ENCODE assay signal across 26 cellular contexts in genomic region chr20:60200305-60200918, GRCh38.
DNase-seq lines count a peak whose midpoint lies in the region; ATAC-seq, FAIRE-seq and TF ChIP-seq lines count a peak whose summit lies in the region.
"Had no signal": no experiment of that assay in that cellular context is flagged by ENCODE, and none has a peak within 500 bp of the region (broad histone marks: within the 10 kb centered on the region; RNA-seq: fewer than 3 reads in every experiment).

No MANE protein-coding gene starts in this region.

- no peak overlapping the region for H3K27ac ChIP-seq in BLaER1 treated with 17β-estradiol and CSF1 and Interleukin-3, amounts not matched to agents 10 nM and 100 nM
- no peak overlapping the region for H3K27ac ChIP-seq in H1 (ENCODE audit: low read depth, low read length)
- H3K27ac ChIP-seq in left ventricle myocardium inferior (replicated peaks) = no peak overlapping the region
- no peak overlapping the region for H3K27ac ChIP-seq in HepG2 (ENCODE audit: extremely low read length, insufficient read depth, low read length)
- H3K27ac ChIP-seq: SK-N-MC had no signal

- H3K4ac ChIP-seq in H1 (replicated peaks; ENCODE audit: insufficient read length, low read depth, low read length) = no peak overlapping the region

- H4K5ac ChIP-seq in H1 (ENCODE audit: insufficient read length, low read depth, low read length) = no peak overlapping the region

- no peak for TF ChIP-seq RAD21 in H1 (IDR thresholded peaks at IDR 0.05 in 1 of 2, conservative IDR thresholded peaks at IDR 0.05 in 1 of 2; ENCODE audit: low read depth in 2 of 2, low read length in 2 of 2)
- no peak for TF ChIP-seq RAD21 in HepG2 (CRISPR knock-in tag; IDR thresholded peaks at IDR 0.05)

- H3K36me3 ChIP-seq in BLaER1 treated with 17β-estradiol and CSF1 and Interleukin-3, amounts not matched to agents 10 nM and 100 nM = peaks cover 0 to 91% (median 12%) of the 10 kb centered on the region in 11 experiments; a peak in 13 of 22 replicates
- H3K36me3 ChIP-seq in H1 (ENCODE audit: control insufficient read depth in 2 of 4, insufficient read depth in 4 of 4, low read length in 3 of 4) (no peaks in the 10 kb centered on the region), left ventricle myocardium inferior (no peaks in the 10 kb centered on the region), HepG2 (replicated peaks in 1 of 2; ENCODE audit: control insufficient read depth in 1 of 2, insufficient read depth in 2 of 2, low read length in 2 of 2) (no peaks in the 10 kb centered on the region)
- H3K36me3 ChIP-seq: BE2C had no signal

- no peaks in the 10 kb centered on the region for H3K79me1 ChIP-seq in H1 (ENCODE audit: low read depth, low read length)

- peaks cover 0 to 8% (median 0%) of the 10 kb centered on the region in 11 experiments; a peak in 3 of 22 replicates for H4K20me1 ChIP-seq in BLaER1 treated with 17β-estradiol and CSF1 and Interleukin-3, amounts not matched to agents 10 nM and 100 nM
- H4K20me1 ChIP-seq in H1 (replicated peaks in 1 of 2; ENCODE audit: control insufficient read depth in 1 of 2, insufficient read depth in 2 of 2, low read length in 2 of 2) (no peaks in the 10 kb centered on the region), HepG2 (ENCODE audit: insufficient read depth, low read length) (no peaks in the 10 kb centered on the region)

- no peak overlapping the region for H4K91ac ChIP-seq in H1 (replicated peaks; ENCODE audit: insufficient read length, low read length)

- intact Hi-C loops in left ventricle myocardium inferior (cut with micrococcal nuclease) = no loop called here
- intact Hi-C loops in HepG2 (cut with micrococcal nuclease; ENCODE audit: unreplicated experiment) = no loop called here

- no peak overlapping the region for H2BK5ac ChIP-seq in H1 (ENCODE audit: low read depth, low read length)

- in situ Hi-C loops in HepG2 (cut with HindIII; ENCODE audit: extremely low pct_ligation_motif_present, low pct_unique_long_range_greater_than_20kb) = no loop called here

- ATAC-seq in natural killer cell treated with Interleukin-12 subunit alpha and Interleukin-12 subunit beta and Interleukin-15 and Interleukin-18, amount 100 ng/mL, for 72 hours = peak; percentile 48 to 87
- ATAC-seq in HepG2 (no peak), HG03460 (IDR thresholded peaks at IDR 0.05; ENCODE audit: unreplicated experiment) (no peak)

- peaks cover 41 to 52% (median 46%) of the 10 kb centered on the region in 11 experiments for H3K9me3 ChIP-seq in BLaER1 treated with 17β-estradiol and CSF1 and Interleukin-3, amounts not matched to agents 10 nM and 100 nM (replicated peaks in 1 of 11)
- H3K9me3 ChIP-seq in H1 (ENCODE audit: insufficient read depth in 2 of 2, low read depth in 1 of 2, low read length in 1 of 2) = peaks cover 0 to 4% of the 10 kb centered on the region in 2 experiments; a peak in 1 of 4 replicates
- peaks cover 29% of the 10 kb centered on the region for H3K9me3 ChIP-seq in left ventricle myocardium inferior (replicated peaks)
- H3K9me3 ChIP-seq in HepG2 (ENCODE audit: low read length) = peaks cover 50% of the 10 kb centered on the region
- H3K9me3 ChIP-seq: BE2C had no signal

- H3K23ac ChIP-seq in H1 (ENCODE audit: insufficient read length) = no peak overlapping the region

- H3K56ac ChIP-seq in H1 (replicated peaks; ENCODE audit: insufficient read length, low read depth, low read length) = no peak overlapping the region

- no peak overlapping the region for H2BK120ac ChIP-seq in H1 (replicated peaks; ENCODE audit: low read depth, low read length)

- no peak overlapping the region for H2AK5ac ChIP-seq in H1 (ENCODE audit: low read depth, low read length)

- 90% methylated on average over 16 of the region's 16 CpGs; no CpG with 5 or more reads in 1 of the 2 experiments for WGBS in H1 (ENCODE audit: extremely low coverage in 1 of 2, insufficient coverage in 1 of 2, insufficient read length in 1 of 2, insufficient replicate concordance in 2 of 2, low coverage in 1 of 2, low lambda C conversion rate in 2 of 2, missing lambda C conversion rate in 1 of 2), 2 experiments
- 37% methylated on average over 14 of the region's 16 CpGs for whole genome bisulfite sequencing in HepG2 (ENCODE audit: low lambda C conversion rate)

- H3K79me2 ChIP-seq in H1 (ENCODE audit: control insufficient read depth in 1 of 2, insufficient read depth in 2 of 2, low read length in 2 of 2) (no peaks in the 10 kb centered on the region), HepG2 (ENCODE audit: insufficient read depth, low read length) (no peaks in the 10 kb centered on the region)

- peak; percentile 48 for DNase-seq in M059J (ENCODE audit: low read depth)
- no peak for DNase-seq in H1 (ENCODE audit: low read depth in 1 of 2, low spot score in 2 of 2)
- DNase-seq in natural killer cell treated with Interleukin-12 subunit alpha and Interleukin-12 subunit beta and Interleukin-15 and Interleukin-18, amount 100 ng/mL, for 72 hours (ENCODE audit: low spot score) = peak; percentile 77
- DNase-seq in left ventricle myocardium inferior = no peak
- no peak for DNase-seq in iPS-NIHi11 (ENCODE audit: low spot score)
- no peak for DNase-seq in HepG2 (ENCODE audit: low spot score)
- DNase-seq: 8988T; ACHN; BE2C; CD4-positive, CD25-positive, alpha-beta regulatory T cell; DMS153; GDM1; GOT3; HCEC 1CT; Karpas-422; NCI-H1092 treated with DMSO at 0.1 percent for 48 hours; NCI-H1436 treated with DMSO at 0.1 percent for 48 hours; NCI-H187 treated with DMSO at 0.1 percent for 48 hours; NCI-H2107; NCI-H524 treated with DMSO at 0.1 percent for 48 hours; SIG-M5 had no signal

- H2BK12ac ChIP-seq in H1 (ENCODE audit: low read depth, low read length) = no peak overlapping the region

- H3K27me3 ChIP-seq in BLaER1 treated with 17β-estradiol and CSF1 and Interleukin-3, amounts not matched to agents 10 nM and 100 nM = no peaks in the 10 kb centered on the region
- H3K27me3 ChIP-seq in H1 (replicated peaks in 1 of 4; ENCODE audit: control insufficient read depth in 3 of 4, extremely low read depth in 1 of 4, insufficient read depth in 3 of 4, low read length in 3 of 4) (no peaks in the 10 kb centered on the region), left ventricle myocardium inferior (ENCODE audit: low read depth) (peaks cover 3% of the 10 kb centered on the region), HepG2 (ENCODE audit: control insufficient read depth in 1 of 2, insufficient read depth in 2 of 2, low read length in 2 of 2) (no peaks in the 10 kb centered on the region; a peak in 1 of 5 replicates)
- H3K27me3 ChIP-seq: BE2C had no signal

- BruUV-seq in HepG2 (replicated peaks; lab: Mats Ljungman, UMichigan) = no TSS peak

- FAIRE-seq in H1 (lab: Jason Lieb, UNC) (no peak), HepG2 (lab: Jason Lieb, UNC) (no peak)
- FAIRE-seq: GM12891 had no signal

- POLR2A ChIA-PET in H1 (lab: Charles Lee; ENCODE audit: partially characterized antibody) (no interaction called here), HepG2 (lab: Yijun Ruan, JAX) (no interaction called here)

- no peak overlapping the region for H2BK20ac ChIP-seq in H1 (ENCODE audit: low read length)

- H3K4me3 ChIP-seq in BLaER1 treated with 17β-estradiol and CSF1 and Interleukin-3, amounts not matched to agents 10 nM and 100 nM = no peak overlapping the region
- H3K4me3 ChIP-seq in H1 (ENCODE audit: extremely low read depth in 1 of 4, insufficient read depth in 2 of 4, low read depth in 3 of 4, low read length in 4 of 4) (no peak overlapping the region), left ventricle myocardium inferior (no peak overlapping the region), HepG2 (replicated peaks in 1 of 3; ENCODE audit: insufficient read depth in 1 of 3, low read depth in 2 of 3, low read length in 3 of 3) (no peak overlapping the region)
- H3K4me3 ChIP-seq: SK-N-MC had no signal

- CTCF ChIA-PET in H1 (lab: Charles Lee; ENCODE audit: partially characterized antibody) (no interaction called here), HepG2 (lab: Yijun Ruan, JAX; ENCODE audit: low intra/inter-chr PET ratio, low total read pairs) (no interaction called here)

- TF ChIP-seq CTCF in H1 (IDR thresholded peaks at IDR 0.05; ENCODE audit: control extremely low read depth in 1 of 3, insufficient read depth in 1 of 3, low read depth in 1 of 3, low read length in 3 of 3) = no peak
- TF ChIP-seq CTCF in left ventricle myocardium inferior (IDR thresholded peaks at IDR 0.05; ENCODE audit: borderline replicate concordance) = no peak
- no peak for TF ChIP-seq CTCF in HepG2 (CRISPR knock-in tag; IDR thresholded peaks at IDR 0.05)

- H3K9me3 Mint-ChIP-seq in natural killer cell treated with Interleukin-12 subunit alpha and Interleukin-12 subunit beta and Interleukin-15 and Interleukin-18, amount 100 ng/mL, for 72 hours = peaks cover 8% of the 10 kb centered on the region

- H3K27ac Mint-ChIP-seq in natural killer cell treated with Interleukin-12 subunit alpha and Interleukin-12 subunit beta and Interleukin-15 and Interleukin-18, amount 100 ng/mL, for 72 hours = no peak overlapping the region
- H3K27ac Mint-ChIP-seq: CD4-positive, CD25-positive, alpha-beta regulatory T cell; IgD-negative memory B cell had no signal

- H3K4me2 ChIP-seq in BLaER1 treated with 17β-estradiol and CSF1 and Interleukin-3, amounts not matched to agents 10 nM and 100 nM = peak overlapping the region in 9 of 11 experiments; percentile 8 to 64 (median 43); a peak in 16 of 22 replicates
- H3K4me2 ChIP-seq in H1 (ENCODE audit: insufficient read depth in 1 of 2, low read depth in 2 of 2, low read length in 2 of 2) (no peak overlapping the region), HepG2 (ENCODE audit: low read depth, low read length) (no peak overlapping the region)

- H2AFZ ChIP-seq in H1 (ENCODE audit: low read length) (no peak overlapping the region), HepG2 (ENCODE audit: low read length) (no peak overlapping the region)

- H2BK15ac ChIP-seq in H1 (ENCODE audit: low read length) = no peak overlapping the region

- H3K4me1 Mint-ChIP-seq in natural killer cell treated with Interleukin-12 subunit alpha and Interleukin-12 subunit beta and Interleukin-15 and Interleukin-18, amount 100 ng/mL, for 72 hours (ENCODE audit: low read depth in 2 of 2) = peaks cover 0 to 20% of the 10 kb centered on the region in 2 donors
- H3K4me1 Mint-ChIP-seq: IgD-negative memory B cell had no signal

- H3K27me3 Mint-ChIP-seq in natural killer cell treated with Interleukin-12 subunit alpha and Interleukin-12 subunit beta and Interleukin-15 and Interleukin-18, amount 100 ng/mL, for 72 hours = peaks cover 0 to 5% of the 10 kb centered on the region in 2 donors
- H3K27me3 Mint-ChIP-seq: CD4-positive, CD25-positive, alpha-beta regulatory T cell; IgD-negative memory B cell had no signal

- no peak overlapping the region for H3K18ac ChIP-seq in H1 (ENCODE audit: extremely low read depth, low read length)

- H3K4me1 ChIP-seq in BLaER1 treated with 17β-estradiol and CSF1 and Interleukin-3, amounts not matched to agents 10 nM and 100 nM = peaks cover 0 to 27% (median 18%) of the 10 kb centered on the region in 10 experiments; a peak in 16 of 20 replicates
- no peaks in the 10 kb centered on the region for H3K4me1 ChIP-seq in H1 (replicated peaks in 1 of 4; ENCODE audit: control insufficient read depth in 3 of 4, insufficient read depth in 4 of 4, low read length in 3 of 4)
- H3K4me1 ChIP-seq in left ventricle myocardium inferior = peaks cover 16% of the 10 kb centered on the region
- no peaks in the 10 kb centered on the region for H3K4me1 ChIP-seq in HepG2 (ENCODE audit: insufficient read depth, low read length)
- H3K4me1 ChIP-seq: BE2C had no signal

- no peak overlapping the region for H3K14ac ChIP-seq in H1 (ENCODE audit: insufficient read length)

- H3K9ac ChIP-seq in BLaER1 treated with 17β-estradiol and CSF1 and Interleukin-3, amounts not matched to agents 10 nM and 100 nM = no peak overlapping the region
- no peak overlapping the region for H3K9ac ChIP-seq in H1 (replicated peaks in 1 of 4; ENCODE audit: extremely low read depth in 1 of 4, low read depth in 3 of 4, low read length in 3 of 4)
- no peak overlapping the region for H3K9ac ChIP-seq in HepG2 (ENCODE audit: insufficient read depth, low read depth, low read length)

- H3K23me2 ChIP-seq in H1 (ENCODE audit: low read depth, low read length) = no peaks in the 10 kb centered on the region

- peak overlapping the region; percentile 25; the same call in 1 of the 2 replicates for H4K8ac ChIP-seq in H1 (ENCODE audit: extremely low read depth, insufficient read depth, low read length)

- TF ChIP-seq POLR2A in H1 (IDR thresholded peaks at IDR 0.05; ENCODE audit: control extremely low read depth in 1 of 2, low read depth in 2 of 2, low read length in 2 of 2) = no peak
- no peak for TF ChIP-seq POLR2A in HepG2 (IDR thresholded peaks at IDR 0.05; ENCODE audit: insufficient read depth in 1 of 2, low read depth in 2 of 2, low read length in 2 of 2)

- no peak overlapping the region for H3K4me3 Mint-ChIP-seq in natural killer cell treated with Interleukin-12 subunit alpha and Interleukin-12 subunit beta and Interleukin-15 and Interleukin-18, amount 100 ng/mL, for 72 hours
- H3K4me3 Mint-ChIP-seq: CD4-positive, CD25-positive, alpha-beta regulatory T cell; IgD-negative memory B cell had no signal

- H3K36me3 Mint-ChIP-seq in natural killer cell treated with Interleukin-12 subunit alpha and Interleukin-12 subunit beta and Interleukin-15 and Interleukin-18, amount 100 ng/mL, for 72 hours = peaks cover 30% of the 10 kb centered on the region

- TF ChIP-seq EP300 in H1 (IDR thresholded peaks at IDR 0.05; ENCODE audit: borderline replicate concordance in 1 of 2, low read depth in 2 of 2, low read length in 2 of 2) (no peak), HepG2 (IDR thresholded peaks at IDR 0.05; ENCODE audit: low read depth in 2 of 2, low read length in 2 of 2) (no peak), HepG2 (CRISPR knock-in tag; IDR thresholded peaks at IDR 0.05; ENCODE audit: borderline replicate concordance) (no peak)

Comparison
In these comparisons a context has a peak if more than half of its experiments do, and no peak if none do; other contexts are left out.
1. H3K4me2 ChIP-seq: peak in BLaER1 treated with 17β-estradiol and CSF1 and Interleukin-3, amounts not matched to agents 10 nM and 100 nM (9 of 11); none in H1 (0 of 2) and HepG2 (single experiment).
2. DNase-seq: peak in M059J (single experiment) and natural killer cell treated with Interleukin-12 subunit alpha and Interleukin-12 subunit beta and Interleukin-15 and Interleukin-18, amount 100 ng/mL, for 72 hours (single experiment); none in H1 (0 of 2), left ventricle myocardium inferior (single experiment), iPS-NIHi11 (single experiment) and HepG2 (single experiment).
3. ATAC-seq: peak in natural killer cell treated with Interleukin-12 subunit alpha and Interleukin-12 subunit beta and Interleukin-15 and Interleukin-18, amount 100 ng/mL, for 72 hours (2 of 2); none in HepG2 (single experiment) and HG03460 (single experiment).